In the genomic region with DNA sequence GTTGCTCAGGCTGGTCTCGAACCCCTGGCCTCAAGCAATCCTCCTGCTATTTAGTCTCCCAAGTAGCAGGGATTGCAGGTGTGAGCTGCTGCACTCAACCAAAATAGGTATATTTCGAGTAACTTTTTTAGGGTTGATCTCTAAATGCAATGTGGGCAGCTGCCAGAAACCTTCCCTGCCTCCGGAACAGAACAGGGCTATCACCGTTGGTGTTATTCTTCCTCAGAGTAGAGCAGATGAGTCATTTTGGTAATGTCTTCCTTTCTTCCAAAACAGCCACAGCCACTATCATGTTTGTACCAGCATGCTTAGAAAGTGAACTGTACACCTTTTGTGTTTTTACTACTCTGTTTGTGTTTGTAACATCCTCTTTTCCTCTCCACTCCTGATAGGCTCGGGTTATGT, we compare ENCODE assay signal across 11 cellular contexts. TPM values are rescaled to one million over a fixed set of nuclear protein-coding genes. Genes with fewer than 3 reads are reported as not detected.
DNase-seq lines count a peak whose midpoint lies in the region; ATAC-seq and TF ChIP-seq lines count a peak whose summit lies in the region.
"Had no signal": no experiment of that assay in that cellular context is flagged by ENCODE, and none has a peak within 500 bp of the region (broad histone marks: within the 10 kb centered on the region; RNA-seq: fewer than 3 reads in every experiment).

No MANE protein-coding gene starts in this region.

- peaks cover 9% of the 10 kb centered on the region for H3K36me3 Mint-ChIP-seq in activated naive CD8-positive, alpha-beta T cell treated with anti-CD3 and anti-CD28 coated beads, Interleukin-2, amount 10 ng/mL, durations not matched to agents 7 days and 5 days

- peaks cover 13% of the 10 kb centered on the region for H3K27me3 Mint-ChIP-seq in activated naive CD8-positive, alpha-beta T cell treated with anti-CD3 and anti-CD28 coated beads, Interleukin-2, amount 10 ng/mL, durations not matched to agents 7 days and 5 days
- H3K27me3 Mint-ChIP-seq: dendritic cell treated with granulocyte-macrophage colony-stimulating factor and Interleukin-4, amounts not matched to agents 40 ng/mL and 50 ng/mL, for 4 days had no signal

- POLR2A ChIA-PET in activated naive CD8-positive, alpha-beta T cell treated with anti-CD3 and anti-CD28 coated beads, Interleukin-2, amount 10 ng/mL, durations not matched to agents 7 days and 5 days (lab: Charles Lee): no interaction called here

- H3K9me3 Mint-ChIP-seq in activated naive CD8-positive, alpha-beta T cell treated with anti-CD3 and anti-CD28 coated beads, Interleukin-2, amount 10 ng/mL, durations not matched to agents 7 days and 5 days: no peaks in the 10 kb centered on the region
- H3K9me3 Mint-ChIP-seq: dendritic cell treated with granulocyte-macrophage colony-stimulating factor and Interleukin-4, amounts not matched to agents 40 ng/mL and 50 ng/mL, for 4 days had no signal

- no peak overlapping the region for H3K27ac Mint-ChIP-seq in activated naive CD8-positive, alpha-beta T cell treated with anti-CD3 and anti-CD28 coated beads, Interleukin-2, amount 10 ng/mL, durations not matched to agents 7 days and 5 days
- H3K27ac Mint-ChIP-seq: dendritic cell treated with granulocyte-macrophage colony-stimulating factor and Interleukin-4, amounts not matched to agents 40 ng/mL and 50 ng/mL, for 4 days had no signal

- TF ChIP-seq CTCF in AG10803 (conservative IDR thresholded peaks at IDR 0.05; ENCODE audit: low read length): no peak

- intact Hi-C loops in Right ventricle myocardium superior (cut with DNase I): loop anchor here (10.0 kb wide), 1 partner anchor 112 kb away; no protein-coding TSS in a partner anchor

- DNase-seq in AG10803 (ENCODE audit: low read depth) (peak; percentile 31), LHCN-M2 (ENCODE audit: low read depth) (peak; percentile 45), iris pigment epithelial cell (ENCODE audit: low read depth) (peak; percentile 66), NCI-H187 treated with DMSO at 0.1 percent for 48 hours (lab: John Stamatoyannopoulos, UW) (no peak), Right ventricle myocardium superior (no peak)
- DNase-seq in activated naive CD8-positive, alpha-beta T cell treated with anti-CD3 and anti-CD28 coated beads, Interleukin-2, amount 10 ng/mL, durations not matched to agents 7 days and 5 days: no peak
- no peak for DNase-seq in stimulated activated CD8-positive, alpha-beta memory T cell treated with anti-CD3 and anti-CD28 coated beads, Interleukin-4, amount 100 ng/mL, for 48 hours
- DNase-seq: lower lobe of right lung, WERI-Rb-1 had no signal

- H3K4me3 Mint-ChIP-seq in activated naive CD8-positive, alpha-beta T cell treated with anti-CD3 and anti-CD28 coated beads, Interleukin-2, amount 10 ng/mL, durations not matched to agents 7 days and 5 days: no peak overlapping the region
- H3K4me3 Mint-ChIP-seq: dendritic cell treated with granulocyte-macrophage colony-stimulating factor and Interleukin-4, amounts not matched to agents 40 ng/mL and 50 ng/mL, for 4 days had no signal

- ATAC-seq in activated naive CD8-positive, alpha-beta T cell treated with anti-CD3 and anti-CD28 coated beads, Interleukin-2, amount 10 ng/mL, durations not matched to agents 7 days and 5 days (ENCODE audit: low read depth): peak; percentile 78
- ATAC-seq in Right ventricle myocardium superior (ENCODE audit: poor library complexity) (no peak), GM19467 (IDR thresholded peaks at IDR 0.05; ENCODE audit: unreplicated experiment) (no peak)
- ATAC-seq: lower lobe of right lung had no signal

- H3K4me3 ChIP-seq in AG10803 (ENCODE audit: low read length): no peak overlapping the region
- H3K4me3 ChIP-seq: lower lobe of right lung had no signal

- peaks cover 14% of the 10 kb centered on the region for H3K4me1 Mint-ChIP-seq in activated naive CD8-positive, alpha-beta T cell treated with anti-CD3 and anti-CD28 coated beads, Interleukin-2, amount 10 ng/mL, durations not matched to agents 7 days and 5 days

RNA-seq across cellular contexts. Expression of a gene that starts 44.1 kb away (rescaled TPM):
- total RNA-seq in LHCN-M2 (2014; rRNA removed) (14.6 and 15.6 TPM in 2 replicates), Right ventricle myocardium superior (34.4 TPM)
- 8.6 TPM for polyA plus RNA-seq in LHCN-M2 (2012)
- 10 to 100 TPM; 14.8 to 15.2 TPM for total RNA-seq in activated naive CD8-positive, alpha-beta T cell treated with anti-CD3 and anti-CD28 coated beads, Interleukin-2, amount 10 ng/mL, durations not matched to agents 7 days and 5 days

Comparison
In these comparisons a context has a peak if more than half of its experiments do, and no peak if none do; other contexts are left out.
1. DNase-seq: peak in AG10803 (single experiment), LHCN-M2 (single experiment) and iris pigment epithelial cell (single experiment); none in activated naive CD8-positive, alpha-beta T cell treated with anti-CD3 and anti-CD28 coated beads, Interleukin-2, amount 10 ng/mL, durations not matched to agents 7 days and 5 days (single experiment), NCI-H187 treated with DMSO at 0.1 percent for 48 hours (single experiment), stimulated activated CD8-positive, alpha-beta memory T cell treated with anti-CD3 and anti-CD28 coated beads, Interleukin-4, amount 100 ng/mL, for 48 hours (single experiment) and Right ventricle myocardium superior (single experiment).